In the genomic region with DNA sequence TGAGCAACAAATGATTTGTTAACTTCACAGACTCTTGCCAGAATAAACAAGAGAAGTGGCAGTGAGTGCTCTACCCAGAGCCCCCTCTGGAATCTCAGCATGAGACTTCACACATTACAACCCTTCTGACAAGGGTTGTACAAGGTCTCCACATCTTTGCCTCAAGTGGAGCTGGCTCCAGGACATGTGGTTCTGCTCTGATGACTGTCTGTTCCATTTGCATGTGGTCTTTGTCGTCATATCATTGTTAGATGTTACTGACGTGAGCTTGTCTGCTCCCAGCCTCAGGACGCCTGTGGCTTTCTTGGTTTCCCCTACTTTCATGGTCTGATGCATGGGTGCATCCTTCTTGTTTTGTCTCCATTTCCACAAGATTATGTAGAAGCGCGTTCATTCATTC, we compare ENCODE assay signal across 29 cellular contexts.
A peak's percentile ranks its signal among the peaks of the same experiment; 100 is the strongest.
DNase-seq lines count a peak whose midpoint lies in the region; ATAC-seq and TF ChIP-seq lines count a peak whose summit lies in the region.
"Had no signal": no experiment of that assay in that cellular context is flagged by ENCODE, and none has a peak within 500 bp of the region (broad histone marks: within the 10 kb centered on the region; RNA-seq: fewer than 3 reads in every experiment).

No MANE protein-coding gene starts in this region.

- no peaks in the 10 kb centered on the region for H3F3A ChIP-seq in Loucy (ENCODE audit: low read depth)

- no peak overlapping the region for H2AFZ ChIP-seq in Loucy (ENCODE audit: low read length)
- H2AFZ ChIP-seq: parathyroid adenoma had no signal

- no peaks in the 10 kb centered on the region for H3K9me2 ChIP-seq in Loucy (replicated peaks; ENCODE audit: low read depth, low read length)

- peak overlapping the region; percentile 22 for H3K27ac ChIP-seq in A673 (ENCODE audit: low read depth, low read length, poor library complexity, severe bottlenecking)
- H3K27ac ChIP-seq in left lung: no peak overlapping the region
- H3K27ac ChIP-seq: 22Rv1, brain microvascular endothelial cell, esophagus squamous epithelium, foreskin keratinocyte, heart left ventricle, parathyroid adenoma, SJCRH30, spleen, thyroid gland had no signal

- POLR2A ChIA-PET in A673 (lab: Charles Lee; ENCODE audit: low non-redundant PET): no interaction called here

- H3K9me3 ChIP-seq in A673 (ENCODE audit: low read depth, low read length, poor library complexity, severe bottlenecking) (no peaks in the 10 kb centered on the region), Loucy (ENCODE audit: insufficient read depth, low read depth, low read length) (no peaks in the 10 kb centered on the region), left lung (no peaks in the 10 kb centered on the region)
- H3K9me3 ChIP-seq: esophagus squamous epithelium, heart left ventricle, SJCRH30, spleen, thyroid gland had no signal

- BruUV-seq in A673 (replicated peaks; lab: Mats Ljungman, UMichigan): no TSS peak

- no peaks in the 10 kb centered on the region for H3K79me2 ChIP-seq in Loucy (ENCODE audit: insufficient read depth, low read length)
- H3K79me2 ChIP-seq: parathyroid adenoma had no signal

- H4K20me1 ChIP-seq in Loucy (ENCODE audit: insufficient read depth, low read length, poor library complexity, severe bottlenecking): no peaks in the 10 kb centered on the region

- H3K4me3 ChIP-seq in A673 (ENCODE audit: low read depth, low read length, poor library complexity, severe bottlenecking) (no peak overlapping the region), Loucy (ENCODE audit: low read length, poor library complexity, severe bottlenecking) (no peak overlapping the region), left lung (no peak overlapping the region)
- H3K4me3 ChIP-seq: esophagus squamous epithelium, heart left ventricle, SJCRH30, spleen, thyroid gland had no signal

- DNase-seq in NCI-H1092 treated with DMSO at 0.1 percent for 48 hours (lab: John Stamatoyannopoulos, UW): peak; percentile 2
- DNase-seq in NCI-H1092 (lab: John Stamatoyannopoulos, UW): no peak
- no peak for DNase-seq in A673 (ENCODE audit: low spot score)
- no peak for DNase-seq in left lung
- no peak for DNase-seq in putamen (ENCODE audit: low spot score)
- no peak for DNase-seq in glomerular visceral epithelial cell (ENCODE audit: extremely low spot score)
- DNase-seq: activated naive CD4-positive, alpha-beta T cell treated with anti-CD3 and anti-CD28 coated beads, Interleukin-2, amount 50 U/mL, for 16 hours; amygdala; brain microvascular endothelial cell; esophagus squamous epithelium; foreskin keratinocyte; heart left ventricle; islet precursor cell; KG1; left ventricle myocardium superior; MM.1S; NCI-H1436 treated with DMSO at 0.1 percent for 48 hours; right cardiac atrium; RPMI8226; SJCRH30; spleen; stimulated activated CD4-positive, alpha-beta T cell treated with anti-CD3 and anti-CD28 coated beads, Interleukin-2, amount 100 ng/mL, for 24 hours; stimulated activated CD8-positive, alpha-beta memory T cell treated with anti-CD3 and anti-CD28 coated beads, Interleukin-4, amount 100 ng/mL, for 48 hours; SW 1271; thyroid gland had no signal

- H3K27me3 ChIP-seq in A673 (replicated peaks; ENCODE audit: insufficient read depth, low read depth, low read length, poor library complexity) (no peaks in the 10 kb centered on the region), Loucy (ENCODE audit: insufficient read depth, low read length, poor library complexity, severe bottlenecking) (no peaks in the 10 kb centered on the region), left lung (no peaks in the 10 kb centered on the region)
- H3K27me3 ChIP-seq: brain microvascular endothelial cell, esophagus squamous epithelium, foreskin keratinocyte, heart left ventricle, SJCRH30, thyroid gland had no signal

- H3K4me1 ChIP-seq in A673 (ENCODE audit: insufficient read depth, low read length, poor library complexity, severe bottlenecking) (peaks cover 54% of the 10 kb centered on the region), Loucy (ENCODE audit: insufficient read depth, low read length, poor library complexity, severe bottlenecking) (peaks cover 11% of the 10 kb centered on the region), left lung (no peaks in the 10 kb centered on the region)
- H3K4me1 ChIP-seq: esophagus squamous epithelium, foreskin keratinocyte, heart left ventricle, parathyroid adenoma, SJCRH30, spleen had no signal

- H3K36me3 ChIP-seq in A673 (ENCODE audit: insufficient read depth, low read length, poor library complexity, severe bottlenecking): peaks cover 6% of the 10 kb centered on the region
- H3K36me3 ChIP-seq in Loucy (ENCODE audit: insufficient read depth, low read length): no peaks in the 10 kb centered on the region
- H3K36me3 ChIP-seq in left lung: no peaks in the 10 kb centered on the region
- H3K36me3 ChIP-seq: brain microvascular endothelial cell, esophagus squamous epithelium, heart left ventricle, SJCRH30, spleen, thyroid gland had no signal

- TF ChIP-seq CTCF in A673 (conservative IDR thresholded peaks at IDR 0.05; ENCODE audit: low read depth, low read length) (no peak), Loucy (conservative IDR thresholded peaks at IDR 0.05; ENCODE audit: low read length) (no peak), left lung (IDR thresholded peaks at IDR 0.05) (no peak)

- H3K9ac ChIP-seq in Loucy (ENCODE audit: low read depth, low read length, poor library complexity, severe bottlenecking): no peak overlapping the region
- H3K9ac ChIP-seq: parathyroid adenoma had no signal

- H3K4me2 ChIP-seq in Loucy (ENCODE audit: low read depth, low read length, poor library complexity, severe bottlenecking): peak overlapping the region; percentile 3

- intact Hi-C loops in A673 (cut with micrococcal nuclease; ENCODE audit: unreplicated experiment): no loop called here
- intact Hi-C loops in left lung (cut with DNase I): no loop called here

- CTCF ChIA-PET in A673 (lab: Charles Lee): no interaction called here

- ATAC-seq in left lung (peak; percentile 34), GM21619 (IDR thresholded peaks at IDR 0.05; ENCODE audit: unreplicated experiment) (no peak)
- ATAC-seq: foreskin keratinocyte, heart left ventricle, left ventricle myocardium superior, right cardiac atrium had no signal
